ENCODE assay signal across 27 cellular contexts in the genomic region with DNA sequence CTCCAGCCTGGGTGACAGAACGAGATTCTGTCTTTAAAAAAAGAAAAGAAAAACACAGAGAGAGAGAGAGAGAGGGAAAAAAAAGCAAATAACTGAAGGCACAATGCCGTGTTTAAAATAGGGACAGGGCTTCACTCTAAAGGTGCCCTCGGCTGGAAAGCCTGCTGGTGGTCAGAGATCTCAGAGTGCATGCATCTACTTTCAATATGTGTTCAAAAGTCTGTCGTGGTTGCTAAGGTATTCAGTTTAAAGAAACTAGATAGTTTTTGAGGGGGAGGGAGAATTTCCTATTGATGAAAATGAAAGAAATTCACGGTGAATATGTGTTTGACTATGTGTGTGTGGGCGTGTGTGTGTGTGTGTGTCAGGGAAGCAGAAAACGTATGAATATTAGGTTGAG. TPM values are rescaled to one million over a fixed set of nuclear protein-coding genes. Genes with fewer than 3 reads are reported as not detected.
A peak's percentile ranks its signal among the peaks of the same experiment; 100 is the strongest.
DNase-seq lines count a peak whose midpoint lies in the region; ATAC-seq and TF ChIP-seq lines count a peak whose summit lies in the region.
"Had no signal": no experiment of that assay in that cellular context is flagged by ENCODE, and none has a peak within 500 bp of the region (broad histone marks: within the 10 kb centered on the region; RNA-seq: fewer than 3 reads in every experiment).

No MANE protein-coding gene starts in this region.

- H3K79me2 ChIP-seq in PC-9 (ENCODE audit: low read depth) = no peaks in the 10 kb centered on the region

- CTCF ChIA-PET in PC-9 (lab: Charles Lee) = no interaction called here

- 0 out of 2 replicates have a peak overlapping the region, but pooled peaks have one; percentile 8 for H3K4me2 ChIP-seq in PC-9
- H3K4me2 ChIP-seq: KMS-11 had no signal

- POLR2A ChIA-PET in PC-9 (lab: Charles Lee; ENCODE audit: unreplicated experiment) = no interaction called here

- intact Hi-C loops in PC-9 (cut with micrococcal nuclease; ENCODE audit: unreplicated experiment) = no loop called here
- intact Hi-C loops in left ventricle myocardium superior (cut with micrococcal nuclease) = no loop called here

- H3K36me3 ChIP-seq in PC-9 (ENCODE audit: low read depth) = no peaks in the 10 kb centered on the region
- H3K36me3 ChIP-seq: BLaER1 treated with 17β-estradiol and CSF1 and Interleukin-3, amounts not matched to agents 10 nM and 100 nM had no signal

- peak; percentile 5 for DNase-seq in stimulated activated CD4-positive, alpha-beta T cell treated with anti-CD3 and anti-CD28 coated beads, Interleukin-15, amount 100 ng/mL, for 24 hours
- DNase-seq in stimulated activated CD4-positive, alpha-beta T cell treated with anti-CD3 and anti-CD28 coated beads, Interleukin-1b, Interleukin-23, amount 100 ng/mL, for 48 hours = no peak
- DNase-seq in PC-9 (no peak), non-pigmented ciliary epithelial cell (ENCODE audit: low read depth) (peak; percentile 43), left ventricle myocardium superior (no peak), hippocampal formation (lab: John Stamatoyannopoulos, UW) (no peak)
- no peak for DNase-seq in activated T-cell treated with anti-CD3 and anti-CD28 coated beads, Interleukin-2, amount 50 U/mL, for 1 hour
- DNase-seq: AML-193; CD4-positive, alpha-beta T cell; GDM1; NCI-H1092; NCI-H1417 treated with DMSO at 0.1 percent for 48 hours; NCI-H187; NCI-H2081 treated with DMSO at 0.1 percent for 48 hours; NCI-H2171; NCI-H345; NCI-H510A treated with DMSO at 0.1 percent for 48 hours; NCI-H748 treated with DMSO at 0.1 percent for 48 hours; RPMI8226; SHP77; T-cell had no signal

- ATAC-seq in HG03432 (IDR thresholded peaks at IDR 0.05; ENCODE audit: unreplicated experiment) (peak; percentile 56), left ventricle myocardium superior (no peak)
- ATAC-seq: HCT116, T-cell had no signal

- H3F3A ChIP-seq in PC-9 (ENCODE audit: insufficient read depth, low read depth) = no peaks in the 10 kb centered on the region

- H3K9me2 ChIP-seq in PC-9 (ENCODE audit: insufficient read depth) = no peaks in the 10 kb centered on the region

- no peak overlapping the region for H3K27ac ChIP-seq in PC-9
- H3K27ac ChIP-seq: BLaER1 treated with 17β-estradiol and CSF1 and Interleukin-3, amounts not matched to agents 10 nM and 100 nM; HL-60; KMS-11 had no signal

- H4K20me1 ChIP-seq in PC-9 (ENCODE audit: insufficient read depth) = no peaks in the 10 kb centered on the region
- H4K20me1 ChIP-seq: BLaER1 treated with 17β-estradiol and CSF1 and Interleukin-3, amounts not matched to agents 10 nM and 100 nM had no signal

- H3K9me3 ChIP-seq in PC-9 (ENCODE audit: insufficient read depth, low read depth) = no peaks in the 10 kb centered on the region
- H3K9me3 ChIP-seq: BLaER1 treated with 17β-estradiol and CSF1 and Interleukin-3, amounts not matched to agents 10 nM and 100 nM had no signal

- no peaks in the 10 kb centered on the region; the same call in 1 of the 2 replicates for H3K27me3 ChIP-seq in PC-9 (ENCODE audit: insufficient read depth, low read depth)
- H3K27me3 ChIP-seq: BLaER1 treated with 17β-estradiol and CSF1 and Interleukin-3, amounts not matched to agents 10 nM and 100 nM had no signal

- H2AFZ ChIP-seq in PC-9 = peak overlapping the region; percentile 22; the same call in 1 of the 2 replicates

- H3K4me1 ChIP-seq in PC-9 (replicated peaks; ENCODE audit: insufficient read depth) = no peaks in the 10 kb centered on the region

- no peak overlapping the region for H3K4me3 ChIP-seq in PC-9
- H3K4me3 ChIP-seq: BLaER1 treated with 17β-estradiol and CSF1 and Interleukin-3, amounts not matched to agents 10 nM and 100 nM had no signal

- TF ChIP-seq CTCF in PC-9 (conservative IDR thresholded peaks at IDR 0.05) = no peak

- BruUV-seq in PC-9 (replicated peaks; lab: Mats Ljungman, UMichigan) = no TSS peak

RNA-seq across cellular contexts. Expression of a gene that starts 11.0 kb away (rescaled TPM):
- not detected in 2 replicates for total RNA-seq in PC-9 (2021)
- not detected for total RNA-seq in left ventricle myocardium superior
- total RNA-seq: CD4-positive, alpha-beta T cell; SK-MEL-5; T-cell had no signal

Comparison
In these comparisons a context has a peak if more than half of its experiments do, and no peak if none do; other contexts are left out.
1. DNase-seq: peak in stimulated activated CD4-positive, alpha-beta T cell treated with anti-CD3 and anti-CD28 coated beads, Interleukin-15, amount 100 ng/mL, for 24 hours (single experiment) and non-pigmented ciliary epithelial cell (single experiment); none in stimulated activated CD4-positive, alpha-beta T cell treated with anti-CD3 and anti-CD28 coated beads, Interleukin-1b, Interleukin-23, amount 100 ng/mL, for 48 hours (single experiment), PC-9 (0 of 2), activated T-cell treated with anti-CD3 and anti-CD28 coated beads, Interleukin-2, amount 50 U/mL, for 1 hour (single experiment), left ventricle myocardium superior (single experiment) and hippocampal formation (0 of 2).